In genomic region chr19:38093154-38093553, GRCh38 we compare ENCODE assay signal across 1 cellular context.
TF ChIP-seq lines count a peak whose summit lies in the region.

No MANE protein-coding gene starts in this region.

TF ChIP-seq in K562, 482 proteins besides CTCF, POLR2A, EP300 and RAD21 (continued from another document):
- no peak for TF ChIP-seq REST (CRISPR knock-in tag; IDR thresholded peaks at IDR 0.05; ENCODE audit: low read depth)
- TF ChIP-seq ZNF197 (CRISPR knock-in tag; IDR thresholded peaks at IDR 0.05; ENCODE audit: low read depth) = no peak
